ENCODE assay signal across 20 cellular contexts in genomic region chr1:97101523-97101922, GRCh38.
"Had no signal": no experiment of that assay in that cellular context is flagged by ENCODE, and none has a peak within 500 bp of the region (broad histone marks: within the 10 kb centered on the region; RNA-seq: fewer than 3 reads in every experiment).

No MANE protein-coding gene starts in this region.

- H3K4me1 Mint-ChIP-seq: mesothelial cell of epicardium, naive B cell had no signal

- DNase-seq: dermis blood vessel endothelial cell; dorsolateral prefrontal cortex; effector CD4-positive, alpha-beta T cell; effector memory CD4-positive, alpha-beta T cell; foreskin keratinocyte; gastrocnemius medialis; glutamatergic neuron; head of caudate nucleus; heart right ventricle; hippocampal formation; left cardiac atrium; left lung; left ventricle myocardium superior; lower lobe of right lung; mesenchymal stem cell; mucosa of descending colon; naive B cell had no signal

- H3K9me3 ChIP-seq: esophagus muscularis mucosa, gastrocnemius medialis, left lung, lower lobe of right lung, mucosa of descending colon had no signal

- ATAC-seq: foreskin keratinocyte, gastrocnemius medialis, heart right ventricle, left cardiac atrium, left lung, left ventricle myocardium superior, lower lobe of right lung, mucosa of descending colon had no signal

- H3K4me3 Mint-ChIP-seq: mesothelial cell of epicardium, naive B cell had no signal

- H3K27ac Mint-ChIP-seq: mesothelial cell of epicardium, naive B cell had no signal

- H3K4me3 ChIP-seq: coronary artery, dorsolateral prefrontal cortex, esophagus muscularis mucosa, gastrocnemius medialis, heart right ventricle, left lung, lower lobe of right lung, mucosa of descending colon had no signal

- H3K4me1 ChIP-seq: esophagus muscularis mucosa, foreskin keratinocyte, gastrocnemius medialis, heart right ventricle, left lung, lower lobe of right lung had no signal

- H3K27me3 Mint-ChIP-seq: naive B cell had no signal

- H3K27me3 ChIP-seq: dorsolateral prefrontal cortex, esophagus muscularis mucosa, foreskin keratinocyte, gastrocnemius medialis, heart right ventricle, left lung had no signal

- H3K27ac ChIP-seq: coronary artery, dorsolateral prefrontal cortex, esophagus muscularis mucosa, foreskin keratinocyte, gastrocnemius medialis, heart right ventricle, left lung, lower lobe of right lung had no signal
